Comparison of ENCODE assay signal across 21 cellular contexts in genomic region chr20:270517-270916, GRCh38. TPM values are rescaled to one million over a fixed set of nuclear protein-coding genes. Genes with fewer than 3 reads are reported as not detected.
A peak's percentile ranks its signal among the peaks of the same experiment; 100 is the strongest.
DNase-seq lines count a peak whose midpoint lies in the region; ATAC-seq and TF ChIP-seq lines count a peak whose summit lies in the region.
"Had no signal": no experiment of that assay in that cellular context is flagged by ENCODE, and none has a peak within 500 bp of the region (broad histone marks: within the 10 kb centered on the region; RNA-seq: fewer than 3 reads in every experiment).

No MANE protein-coding gene starts in this region.

- no peak overlapping the region for H3K4me3 ChIP-seq in right atrium auricular region
- H3K4me3 ChIP-seq: GM23338 had no signal

- H3K9me3 Mint-ChIP-seq in nephron progenitor cell (no peaks in the 10 kb centered on the region), type B pancreatic cell (no peaks in the 10 kb centered on the region)
- no peaks in the 10 kb centered on the region for H3K9me3 Mint-ChIP-seq in activated naive CD4-positive, alpha-beta T cell treated with anti-CD3 and anti-CD28 coated beads for 36 hours
- H3K9me3 Mint-ChIP-seq: CD4-positive, alpha-beta T cell had no signal

- intact Hi-C loops in Right ventricle myocardium inferior (cut with DNase I): no loop called here
- intact Hi-C loops in activated naive CD4-positive, alpha-beta T cell treated with anti-CD3 and anti-CD28 coated beads for 36 hours (cut with micrococcal nuclease): no loop called here

- TF ChIP-seq CTCF in right atrium auricular region (IDR thresholded peaks at IDR 0.05) (no peak), nephron progenitor cell (IDR thresholded peaks at IDR 0.05) (no peak), type B pancreatic cell (conservative IDR thresholded peaks at IDR 0.05) (no peak)

- H3K27me3 ChIP-seq in right atrium auricular region: no peaks in the 10 kb centered on the region
- H3K27me3 ChIP-seq: BE2C had no signal

- H3K4me3 Mint-ChIP-seq in nephron progenitor cell (no peak overlapping the region), type B pancreatic cell (no peak overlapping the region)
- H3K4me3 Mint-ChIP-seq in activated naive CD4-positive, alpha-beta T cell treated with anti-CD3 and anti-CD28 coated beads for 36 hours: no peak overlapping the region
- H3K4me3 Mint-ChIP-seq: CD4-positive, alpha-beta T cell; GM23338 had no signal

- peaks cover 0 to 10% of the 10 kb centered on the region in 2 donors for H3K4me1 ChIP-seq in right atrium auricular region
- H3K4me1 ChIP-seq: BE2C had no signal

- H3K4me1 Mint-ChIP-seq in nephron progenitor cell (peaks cover 29% of the 10 kb centered on the region), type B pancreatic cell (ENCODE audit: unreplicated experiment) (peaks cover 9% of the 10 kb centered on the region)
- peaks cover 14% of the 10 kb centered on the region for H3K4me1 Mint-ChIP-seq in activated naive CD4-positive, alpha-beta T cell treated with anti-CD3 and anti-CD28 coated beads for 36 hours (ENCODE audit: low read depth)

- CTCF ChIA-PET in activated naive CD4-positive, alpha-beta T cell treated with anti-CD3 and anti-CD28 coated beads for 36 hours (lab: Charles Lee): interaction anchor here (1.3 kb wide), 1 partner anchor 53 kb away, joined by 5 read pairs; no protein-coding TSS in a partner anchor

- H3K27me3 Mint-ChIP-seq in nephron progenitor cell (ENCODE audit: low read depth, poor library complexity) (peaks cover 3% of the 10 kb centered on the region), type B pancreatic cell (peaks cover 9% of the 10 kb centered on the region)
- peaks cover 3% of the 10 kb centered on the region for H3K27me3 Mint-ChIP-seq in activated naive CD4-positive, alpha-beta T cell treated with anti-CD3 and anti-CD28 coated beads for 36 hours (ENCODE audit: low read depth)

- no peak overlapping the region for H3K27ac ChIP-seq in right atrium auricular region
- H3K27ac ChIP-seq: C4-2B, HL-60 had no signal

- peak; percentile 36 for DNase-seq in right atrium auricular region (ENCODE audit: low spot score)
- no peak for DNase-seq in Right ventricle myocardium inferior (ENCODE audit: missing footprints)
- DNase-seq in left lobe of liver (ENCODE audit: low spot score): peak; percentile 4
- no peak for DNase-seq in nephron progenitor cell
- DNase-seq in type B pancreatic cell (ENCODE audit: extremely low spot score, unreplicated experiment): peak; percentile 37
- no peak for DNase-seq in middle frontal gyrus (ENCODE audit: extremely low spot score, low spot score)
- no peak for DNase-seq in activated naive CD4-positive, alpha-beta T cell treated with anti-CD3 and anti-CD28 coated beads for 36 hours
- DNase-seq: ACHN; BE2C; CD4-positive, alpha-beta T cell; DMS153; DMS79; GDM1; HCEC 1CT had no signal

- ATAC-seq in Right ventricle myocardium inferior: no peak
- no peak for ATAC-seq in left lobe of liver
- ATAC-seq in HG03135 (IDR thresholded peaks at IDR 0.05; ENCODE audit: unreplicated experiment): no peak
- ATAC-seq: GM23338 had no signal

- H3K9me3 ChIP-seq in right atrium auricular region: no peaks in the 10 kb centered on the region
- H3K9me3 ChIP-seq: BE2C, Caco-2 had no signal

- H3K36me3 Mint-ChIP-seq in nephron progenitor cell (ENCODE audit: low read depth): peaks cover 54% of the 10 kb centered on the region
- peaks cover 7% of the 10 kb centered on the region for H3K36me3 Mint-ChIP-seq in type B pancreatic cell
- H3K36me3 Mint-ChIP-seq in activated naive CD4-positive, alpha-beta T cell treated with anti-CD3 and anti-CD28 coated beads for 36 hours (ENCODE audit: low read depth): no peaks in the 10 kb centered on the region

- no peaks in the 10 kb centered on the region for H3K36me3 ChIP-seq in right atrium auricular region
- H3K36me3 ChIP-seq: BE2C had no signal

- H3K27ac Mint-ChIP-seq in nephron progenitor cell: peak overlapping the region; percentile 45
- H3K27ac Mint-ChIP-seq in type B pancreatic cell: no peak overlapping the region
- no peak overlapping the region for H3K27ac Mint-ChIP-seq in activated naive CD4-positive, alpha-beta T cell treated with anti-CD3 and anti-CD28 coated beads for 36 hours
- H3K27ac Mint-ChIP-seq: CD4-positive, alpha-beta T cell; GM23338 had no signal

RNA-seq across cellular contexts. Expression of gene DEFB132, which starts 13.0 kb away (rescaled TPM):
- total RNA-seq in right atrium auricular region (not detected), Right ventricle myocardium inferior (not detected), left lobe of liver (0.15 TPM), type B pancreatic cell (ENCODE audit: low replicate concordance) (not detected in 2 replicates)
- not detected for total RNA-seq in activated naive CD4-positive, alpha-beta T cell treated with anti-CD3 and anti-CD28 coated beads for 36 hours
- total RNA-seq: Caco-2; CD4-positive, alpha-beta T cell; Daoy; GM23338; HT1080 had no signal

RNA-seq across cellular contexts. Expression of gene C20orf96, which starts 20.0 kb away (rescaled TPM):
- total RNA-seq in right atrium auricular region (1 to 10 TPM; 2.4 to 3.4 TPM), Right ventricle myocardium inferior (5.4 TPM), left lobe of liver (2.0 TPM), type B pancreatic cell (ENCODE audit: low replicate concordance) (12.6 and 27.0 TPM in 2 replicates)
- 1 to 10 TPM; 5.1 to 6.8 TPM for total RNA-seq in activated naive CD4-positive, alpha-beta T cell treated with anti-CD3 and anti-CD28 coated beads for 36 hours

RNA-seq across cellular contexts. Expression of gene ZCCHC3, which starts 26.9 kb away (rescaled TPM):
- total RNA-seq in right atrium auricular region (10 to 100 TPM; 10.2 to 14.4 TPM), Right ventricle myocardium inferior (11.0 TPM), left lobe of liver (5.6 TPM), type B pancreatic cell (ENCODE audit: low replicate concordance) (28.9 and 40.5 TPM in 2 replicates)
- total RNA-seq in activated naive CD4-positive, alpha-beta T cell treated with anti-CD3 and anti-CD28 coated beads for 36 hours: 10 to 100 TPM; 13.6 to 15.6 TPM

RNA-seq across cellular contexts. Expression of gene DEFB129, which starts 43.5 kb away (rescaled TPM):
- total RNA-seq in right atrium auricular region (not detected), Right ventricle myocardium inferior (not detected), left lobe of liver (not detected), type B pancreatic cell (ENCODE audit: low replicate concordance) (not detected in 2 replicates)
- total RNA-seq in activated naive CD4-positive, alpha-beta T cell treated with anti-CD3 and anti-CD28 coated beads for 36 hours: not detected
- total RNA-seq: Caco-2; CD4-positive, alpha-beta T cell; Daoy; GM23338; HT1080 had no signal

RNA-seq across cellular contexts. Expression of gene SOX12, which starts 54.8 kb away (rescaled TPM):
- 1 to 10 TPM; 5.3 TPM for total RNA-seq in right atrium auricular region
- 16.5 TPM for total RNA-seq in Right ventricle myocardium inferior
- total RNA-seq in left lobe of liver: 5.6 TPM
- 9.9 and 52.7 TPM in 2 replicates for total RNA-seq in type B pancreatic cell (ENCODE audit: low replicate concordance)
- 1 to 10 TPM; 6.0 to 6.4 TPM for total RNA-seq in activated naive CD4-positive, alpha-beta T cell treated with anti-CD3 and anti-CD28 coated beads for 36 hours

Comparison
In these comparisons a context has a peak if more than half of its experiments do, and no peak if none do; other contexts are left out.
1. DNase-seq: peak in right atrium auricular region (single experiment), left lobe of liver (single experiment) and type B pancreatic cell (single experiment); none in Right ventricle myocardium inferior (single experiment), nephron progenitor cell (single experiment), middle frontal gyrus (single experiment) and activated naive CD4-positive, alpha-beta T cell treated with anti-CD3 and anti-CD28 coated beads for 36 hours (single experiment).